ENCODE assay signal across 10 cellular contexts in the genomic region with DNA sequence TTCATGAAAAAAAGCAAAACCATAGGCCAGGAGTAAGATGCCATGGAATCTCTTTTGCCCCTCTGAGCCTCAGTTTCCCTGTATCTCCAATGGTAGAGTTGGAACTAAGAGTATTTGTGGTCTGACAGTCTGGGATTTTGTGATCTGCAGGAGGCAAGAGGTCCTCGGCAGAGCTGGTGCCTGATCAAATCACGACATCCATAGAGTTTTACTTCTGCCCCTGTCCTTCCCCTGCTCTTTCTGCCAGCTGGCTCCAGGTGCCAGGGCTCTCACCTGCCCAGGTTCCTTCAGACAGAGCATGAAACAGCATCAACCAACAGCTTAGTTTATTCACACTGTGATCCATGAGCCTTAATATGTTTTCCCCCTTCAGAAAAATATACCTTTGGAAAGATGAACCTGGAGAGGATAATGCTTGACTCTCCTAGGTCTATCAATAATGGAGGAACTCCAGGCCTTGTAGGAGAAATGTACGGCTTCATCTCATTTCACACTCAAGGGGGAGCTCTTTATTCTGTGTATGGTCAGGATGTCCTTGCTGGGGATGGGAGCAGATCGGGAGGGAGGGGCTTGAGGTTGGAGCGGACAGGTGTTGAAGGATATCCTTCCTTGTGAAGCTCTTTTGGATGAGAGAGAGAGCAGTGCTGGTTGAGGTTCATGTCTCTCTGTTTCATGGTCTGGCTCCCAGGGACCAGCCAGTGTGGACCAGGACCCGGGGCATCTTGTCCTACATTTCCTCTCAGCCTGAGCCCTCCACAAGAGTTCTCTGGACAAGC.
DNase-seq lines count a peak whose midpoint lies in the region; ATAC-seq and TF ChIP-seq lines count a peak whose summit lies in the region.
"Had no signal": no experiment of that assay in that cellular context is flagged by ENCODE, and none has a peak within 500 bp of the region (broad histone marks: within the 10 kb centered on the region; RNA-seq: fewer than 3 reads in every experiment).

No MANE protein-coding gene starts in this region.

- no peaks in the 10 kb centered on the region for H3K36me3 Mint-ChIP-seq in naive thymus-derived CD8-positive, alpha-beta T cell

- peaks cover 0 to 8% (median 2%) of the 10 kb centered on the region in 9 donors for H3K9me3 Mint-ChIP-seq in naive thymus-derived CD8-positive, alpha-beta T cell

- peak overlapping the region in 4 of 10 donors; percentile 47 to 82 (median 62) for H3K27ac Mint-ChIP-seq in naive thymus-derived CD8-positive, alpha-beta T cell

- POLR2A ChIA-PET in naive thymus-derived CD8-positive, alpha-beta T cell (lab: Charles Lee): interaction anchor here (0.8 to 1.9 kb wide), 3 partner anchors 11 to 713 kb away, joined by 3 to 6 read pairs (median 5); no protein-coding TSS in a partner anchor

- no peak for DNase-seq in heart right ventricle
- no peak for DNase-seq in cardiac septum (ENCODE audit: low spot score)
- peak; percentile 3 for DNase-seq in NCI-H146 treated with DMSO at 0.1 percent for 48 hours (lab: John Stamatoyannopoulos, UW; ENCODE audit: unreplicated experiment)
- DNase-seq in amniotic epithelial cell (ENCODE audit: low read depth): peak; percentile 48
- no peak for DNase-seq in spleen
- DNase-seq in naive thymus-derived CD8-positive, alpha-beta T cell: no peak
- DNase-seq in NCI-H446 (lab: John Stamatoyannopoulos, UW): no peak
- DNase-seq: NCI-H345, ovary had no signal

- H3K4me1 Mint-ChIP-seq in naive thymus-derived CD8-positive, alpha-beta T cell: peaks cover 29 to 60% (median 48%) of the 10 kb centered on the region in 4 donors

- H3K27ac ChIP-seq in heart right ventricle (peak overlapping the region in 2 of 10 donors; percentile 9 to 95), spleen (peak overlapping the region in 6 of 8 donors; percentile 77 to 95 (median 90))
- H3K27ac ChIP-seq: ovary had no signal

- no peak for ATAC-seq in heart right ventricle
- ATAC-seq in naive thymus-derived CD8-positive, alpha-beta T cell: no peak
- no peak for ATAC-seq in GM19467 (IDR thresholded peaks at IDR 0.05; ENCODE audit: unreplicated experiment)

- H3K4me3 ChIP-seq in heart right ventricle (no peak overlapping the region), spleen (peak overlapping the region in 1 of 8 donors; percentile 59)
- H3K4me3 ChIP-seq: ovary had no signal

- TF ChIP-seq CTCF in heart right ventricle (IDR thresholded peaks at IDR 0.05) (peak in 5 of 9 donors; percentile 23 to 34 (median 31)), spleen (IDR thresholded peaks at IDR 0.05 in 8 of 11, conservative IDR thresholded peaks at IDR 0.05 in 3 of 11) (no peak)

- H3K36me3 ChIP-seq in heart right ventricle (no peaks in the 10 kb centered on the region), spleen (no peaks in the 10 kb centered on the region)
- H3K36me3 ChIP-seq: ovary had no signal

- peaks cover 0 to 8% (median 4%) of the 10 kb centered on the region in 5 donors for H3K27me3 Mint-ChIP-seq in naive thymus-derived CD8-positive, alpha-beta T cell

- H3K27me3 ChIP-seq in heart right ventricle (peaks cover 0 to 28% (median 7%) of the 10 kb centered on the region in 7 donors), spleen (replicated peaks in 1 of 7) (no peaks in the 10 kb centered on the region)
- H3K27me3 ChIP-seq: ovary had no signal

- no peak for TF ChIP-seq POLR2A in spleen (IDR thresholded peaks at IDR 0.05)

- H3K4me1 ChIP-seq in heart right ventricle (peaks cover 0 to 50% (median 0%) of the 10 kb centered on the region in 9 donors), spleen (peaks cover 24 to 67% (median 44%) of the 10 kb centered on the region in 6 donors)

- intact Hi-C loops in heart right ventricle (cut with DNase I): loop anchor here in 1 of 10 donors (10.0 kb wide), 1 partner anchor 332 kb away; the partner anchor contains the start of gene TLE3
- intact Hi-C loops in cardiac septum (cut with DNase I): no loop called here
- intact Hi-C loops in spleen (cut with DNase I; ENCODE audit: low total_unique reads): no loop called here

- H3K4me3 Mint-ChIP-seq in naive thymus-derived CD8-positive, alpha-beta T cell: peak overlapping the region in 1 of 10 donors; percentile 4

- 43 to 46% methylated on average over 6 of the region's 6 CpGs for WGBS in heart right ventricle, 2 donors
- 64 to 76% (median 68%) methylated on average over 6 of the region's 6 CpGs for WGBS in spleen, 5 donors

- H3K9me3 ChIP-seq in heart right ventricle: peaks cover 0 to 10% (median 0%) of the 10 kb centered on the region in 11 donors
- H3K9me3 ChIP-seq in spleen: peaks cover 0 to 8% (median 0%) of the 10 kb centered on the region in 8 donors
- H3K9me3 ChIP-seq: ovary had no signal

Comparison
In these comparisons a context has a peak if more than half of its experiments do, and no peak if none do; other contexts are left out.
1. DNase-seq: peak in NCI-H146 treated with DMSO at 0.1 percent for 48 hours (single experiment) and amniotic epithelial cell (single experiment); none in heart right ventricle (0 of 2), cardiac septum (single experiment), spleen (single experiment), naive thymus-derived CD8-positive, alpha-beta T cell (0 of 10) and NCI-H446 (0 of 2).
2. CTCF ChIP-seq: peak in heart right ventricle (5 of 9); none in spleen (0 of 11).